8 cellular contexts compared by ENCODE assay signal in the genomic region with DNA sequence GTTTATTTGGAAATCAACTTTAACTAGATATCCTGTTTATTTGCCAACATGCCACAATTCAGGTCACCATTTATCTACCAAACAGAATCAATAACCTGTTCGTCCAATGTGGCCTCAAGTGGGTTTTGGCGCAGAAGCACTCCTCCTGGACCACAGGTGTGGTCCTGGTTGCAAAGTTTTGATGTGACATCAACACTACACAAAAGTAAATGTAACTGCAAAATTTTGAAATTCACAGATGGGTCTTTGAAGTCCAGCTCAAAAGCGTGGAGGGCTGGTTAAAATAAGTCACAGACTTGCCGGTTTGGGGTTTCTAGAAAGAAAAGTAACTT. TPM values are rescaled to one million over a fixed set of nuclear protein-coding genes. Genes with fewer than 3 reads are reported as not detected.
DNase-seq lines count a peak whose midpoint lies in the region; TF ChIP-seq lines count a peak whose summit lies in the region.

No MANE protein-coding gene starts in this region.

- H3K4me1 Mint-ChIP-seq in H9 = peaks cover 10 to 13% of the 10 kb centered on the region in 2 experiments

- no peak for TF ChIP-seq CTCF in A673 (conservative IDR thresholded peaks at IDR 0.05; ENCODE audit: low read depth, low read length)
- no peak for TF ChIP-seq CTCF in H9 (conservative IDR thresholded peaks at IDR 0.05)
- no peak for TF ChIP-seq CTCF in astrocyte of the cerebellum (IDR thresholded peaks at IDR 0.05; ENCODE audit: low read depth, low read length, missing control alignments)

- H2BK12ac ChIP-seq in H9 (ENCODE audit: insufficient read length, low read depth, low read length) = no peak overlapping the region

- H3K27me3 ChIP-seq in A673 (replicated peaks; ENCODE audit: insufficient read depth, low read depth, low read length, poor library complexity) (no peaks in the 10 kb centered on the region), H9 (ENCODE audit: insufficient read depth, low read length) (no peaks in the 10 kb centered on the region), mesendoderm (ENCODE audit: insufficient read depth, low read length, poor library complexity) (no peaks in the 10 kb centered on the region)

- H3K9me3 ChIP-seq in A673 (ENCODE audit: low read depth, low read length, poor library complexity, severe bottlenecking) = no peaks in the 10 kb centered on the region
- no peaks in the 10 kb centered on the region for H3K9me3 ChIP-seq in H9 (ENCODE audit: control insufficient read depth, low read depth, low read length)

- H3K4me2 ChIP-seq in H9 (ENCODE audit: insufficient read depth, insufficient read length, low read length) = peak overlapping the region; percentile 37
- H3K4me2 ChIP-seq in mesendoderm (ENCODE audit: low read length) = peak overlapping the region; percentile 14

- in situ Hi-C loops in astrocyte of the cerebellum (cut with HindIII; ENCODE audit: low sequenced_read_pairs) = no loop called here

- no peaks in the 10 kb centered on the region for H3K9me3 Mint-ChIP-seq in H9

- H4K8ac ChIP-seq in H9 (replicated peaks; ENCODE audit: insufficient read length, low read depth, low read length) = no peak overlapping the region
- no peak overlapping the region for H4K8ac ChIP-seq in mesendoderm (ENCODE audit: low read depth, low read length)

- no peaks in the 10 kb centered on the region for H3K79me1 ChIP-seq in H9 (ENCODE audit: insufficient read depth, low read depth, low read length, poor library complexity, severe bottlenecking)
- peaks cover 1% of the 10 kb centered on the region for H3K79me1 ChIP-seq in mesendoderm (ENCODE audit: low read length)

- DNase-seq in A673 (ENCODE audit: low spot score) (no peak), H9 (no peak), astrocyte of the cerebellum (ENCODE audit: low read depth) (no peak), mesendoderm (no peak), NCI-H1930 (lab: John Stamatoyannopoulos, UW) (no peak), posterior cingulate gyrus (no peak), anterior cingulate cortex (lab: John Stamatoyannopoulos, UW) (no peak)
- no peak for DNase-seq in stimulated activated naive CD4-positive, alpha-beta T cell (lab: John Stamatoyannopoulos, UW)

- H3K4me3 Mint-ChIP-seq in H9 = peak overlapping the region; percentile 91 to 98

- H3K4me3 ChIP-seq in A673 (ENCODE audit: low read depth, low read length, poor library complexity, severe bottlenecking) (peak overlapping the region; percentile 62), astrocyte of the cerebellum (ENCODE audit: low read depth, low read length) (peak overlapping the region; percentile 83), mesendoderm (ENCODE audit: low read length) (no peak overlapping the region)

- intact Hi-C loops in A673 (cut with micrococcal nuclease; ENCODE audit: unreplicated experiment) = no loop called here
- intact Hi-C loops in posterior cingulate gyrus (cut with DNase I) = no loop called here

- H3K27ac ChIP-seq in A673 (ENCODE audit: low read depth, low read length, poor library complexity, severe bottlenecking) = no peak overlapping the region
- no peak overlapping the region for H3K27ac ChIP-seq in H9 (ENCODE audit: insufficient read length, low read depth, low read length)
- H3K27ac ChIP-seq in mesendoderm (ENCODE audit: low read depth, low read length) = no peak overlapping the region

- no CpG with 5 or more reads among the region's 4 CpGs for WGBS in H9 (ENCODE audit: extremely low coverage, insufficient read length, low lambda C conversion rate)
- WGBS in mesendoderm (ENCODE audit: extremely low coverage, insufficient coverage, low lambda C conversion rate) = no CpG with 5 or more reads among the region's 4 CpGs

- no peak overlapping the region for H3T11ph ChIP-seq in H9 (ENCODE audit: low read length)

- H3K23ac ChIP-seq in H9 (ENCODE audit: insufficient read length, low read depth, low read length) = no peak overlapping the region
- no peak overlapping the region for H3K23ac ChIP-seq in mesendoderm (ENCODE audit: low read length)

- BruUV-seq in A673 (replicated peaks; lab: Mats Ljungman, UMichigan) = no TSS peak

- H3K18ac ChIP-seq in H9 (ENCODE audit: insufficient read length, low read depth, low read length) (no peak overlapping the region), mesendoderm (ENCODE audit: low read length) (no peak overlapping the region)

- H3K56ac ChIP-seq in H9 (ENCODE audit: insufficient read length, low read depth, low read length) (no peak overlapping the region), mesendoderm (ENCODE audit: low read length) (peak overlapping the region; percentile 43)

- H2AK5ac ChIP-seq in H9 (ENCODE audit: insufficient read length, low read length) = no peak overlapping the region
- no peak overlapping the region for H2AK5ac ChIP-seq in mesendoderm (ENCODE audit: low read length)

- no peak overlapping the region for H4K91ac ChIP-seq in H9 (ENCODE audit: insufficient read length, low read depth, low read length)

- no peaks in the 10 kb centered on the region for H4K20me1 ChIP-seq in H9 (ENCODE audit: control insufficient read depth, insufficient read depth, insufficient read length)

- H3K36me3 Mint-ChIP-seq in H9 (ENCODE audit: insufficient read depth in 1 of 3, low read depth in 3 of 3) = no peaks in the 10 kb centered on the region

- peaks cover 3% of the 10 kb centered on the region for H3K23me2 ChIP-seq in H9 (ENCODE audit: insufficient read length, low read depth, low read length, poor library complexity, severe bottlenecking)

- H3K79me2 ChIP-seq in H9 (ENCODE audit: insufficient read depth, low read length) (no peaks in the 10 kb centered on the region; the same call in 1 of the 2 replicates), mesendoderm (ENCODE audit: control insufficient read depth, insufficient read depth, low read length) (no peaks in the 10 kb centered on the region)

- H3K36me3 ChIP-seq in A673 (ENCODE audit: insufficient read depth, low read length, poor library complexity, severe bottlenecking) (no peaks in the 10 kb centered on the region), mesendoderm (ENCODE audit: control insufficient read depth, insufficient read depth, low read length) (no peaks in the 10 kb centered on the region)

- no peak overlapping the region for H4K5ac ChIP-seq in H9 (ENCODE audit: insufficient read length, low read depth, low read length)
- H4K5ac ChIP-seq in mesendoderm (ENCODE audit: low read length) = peak overlapping the region; percentile 90

- H2BK120ac ChIP-seq in H9 (ENCODE audit: low read depth, low read length, poor library complexity, severe bottlenecking) (no peak overlapping the region), mesendoderm (ENCODE audit: low read depth, low read length) (no peak overlapping the region)

- H3K4me1 ChIP-seq in A673 (ENCODE audit: insufficient read depth, low read length, poor library complexity, severe bottlenecking) (peaks cover 7% of the 10 kb centered on the region), H9 (ENCODE audit: insufficient read depth, low read length) (no peaks in the 10 kb centered on the region), mesendoderm (ENCODE audit: control insufficient read depth, low read depth, low read length) (no peaks in the 10 kb centered on the region)

- POLR2A ChIA-PET in A673 (lab: Charles Lee; ENCODE audit: low non-redundant PET) = no interaction called here

- CTCF ChIA-PET in A673 (lab: Charles Lee) = interaction anchor here (0.6 to 1.1 kb wide), 2 partner anchors 15 to 543 kb away, joined by 3 to 6 read pairs; no protein-coding TSS in a partner anchor

- no peak overlapping the region for H2BK15ac ChIP-seq in H9 (ENCODE audit: low read depth, low read length)
- H2BK15ac ChIP-seq in mesendoderm (replicated peaks; ENCODE audit: low read depth) = no peak overlapping the region

- no peak overlapping the region for H2BK20ac ChIP-seq in H9 (ENCODE audit: low read depth, low read length, poor library complexity, severe bottlenecking)

- H2BK5ac ChIP-seq in H9 (ENCODE audit: insufficient read length, low read length) (no peak overlapping the region), mesendoderm (ENCODE audit: low read length) (no peak overlapping the region)

- peaks cover 12% of the 10 kb centered on the region for H3K27me3 Mint-ChIP-seq in H9 (ENCODE audit: low read depth)

- H3K9ac ChIP-seq in H9 (ENCODE audit: extremely low read depth, insufficient read length, low read length) = no peak overlapping the region
- no peak overlapping the region for H3K9ac ChIP-seq in mesendoderm (ENCODE audit: low read length)

- H3K14ac ChIP-seq in H9 (ENCODE audit: insufficient read depth, low read length) = no peak overlapping the region

- H2AFZ ChIP-seq in H9 (ENCODE audit: low read length) = peak overlapping the region; percentile 90

- H3K27ac Mint-ChIP-seq in H9 = peak overlapping the region in 1 of 3 experiments; percentile 19; a peak in 1 of 7 replicates

- H3K4ac ChIP-seq in H9 (ENCODE audit: low read depth, low read length) = no peak overlapping the region
- H3K4ac ChIP-seq in mesendoderm (ENCODE audit: low read depth, low read length) = no peak overlapping the region

RNA-seq across cellular contexts. Expression of a gene that starts 0.5 kb away (rescaled TPM):
- 7.0 and 11.6 TPM in 2 replicates for total RNA-seq in A673 (2021)
- total RNA-seq in H9 (2021) = 31.0 and 32.9 TPM in 2 replicates
- 16.0 TPM for polyA plus RNA-seq in mesendoderm (2013, experiment 1 of 2)
- 16.5 TPM for polyA plus RNA-seq in mesendoderm (2013, experiment 2 of 2)

RNA-seq across cellular contexts. Expression of a gene that starts 25.0 kb away (rescaled TPM):
- total RNA-seq in A673 (2021) = 5.1 and 6.9 TPM in 2 replicates
- total RNA-seq in H9 (2021) = 0.81 and 1.1 TPM in 2 replicates
- polyA plus RNA-seq in mesendoderm (2013, experiment 1 of 2) = 0.10 TPM
- polyA plus RNA-seq in mesendoderm (2013, experiment 2 of 2) = 0.13 TPM
